Comparison of ENCODE assay signal across 2 cellular contexts in genomic region chr5:133353741-133354140, GRCh38.
TF ChIP-seq lines count a peak whose summit lies in the region.

No MANE protein-coding gene starts in this region.

TF ChIP-seq in IMR-90, 13 proteins besides CTCF, POLR2A, EP300 and RAD21:
- TF ChIP-seq, protein P1, sequence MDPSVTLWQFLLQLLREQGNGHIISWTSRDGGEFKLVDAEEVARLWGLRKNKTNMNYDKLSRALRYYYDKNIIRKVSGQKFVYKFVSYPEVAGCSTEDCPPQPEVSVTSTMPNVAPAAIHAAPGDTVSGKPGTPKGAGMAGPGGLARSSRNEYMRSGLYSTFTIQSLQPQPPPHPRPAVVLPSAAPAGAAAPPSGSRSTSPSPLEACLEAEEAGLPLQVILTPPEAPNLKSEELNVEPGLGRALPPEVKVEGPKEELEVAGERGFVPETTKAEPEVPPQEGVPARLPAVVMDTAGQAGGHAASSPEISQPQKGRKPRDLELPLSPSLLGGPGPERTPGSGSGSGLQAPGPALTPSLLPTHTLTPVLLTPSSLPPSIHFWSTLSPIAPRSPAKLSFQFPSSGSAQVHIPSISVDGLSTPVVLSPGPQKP (IDR thresholded peaks at IDR 0.05; ENCODE audit: borderline replicate concordance, low read depth, low read length), result no peak
- TF ChIP-seq MAFK (IDR thresholded peaks at IDR 0.05; ENCODE audit: low read depth, low read length), result no peak
- no peak for TF ChIP-seq RFX5 (IDR thresholded peaks at IDR 0.05; ENCODE audit: low read depth, low read length)
- no peak for TF ChIP-seq SMC3 (IDR thresholded peaks at IDR 0.05; ENCODE audit: low read depth, low read length)
- no peak for TF ChIP-seq FOS (IDR thresholded peaks at IDR 0.05; ENCODE audit: low read depth, low read length)
- no peak for TF ChIP-seq NFE2L2 (IDR thresholded peaks at IDR 0.05; ENCODE audit: low read depth, low read length)
- no peak for TF ChIP-seq MXI1 (IDR thresholded peaks at IDR 0.05; ENCODE audit: borderline replicate concordance, low read depth, low read length)
- no peak for TF ChIP-seq BHLHE40 (IDR thresholded peaks at IDR 0.05; ENCODE audit: low read depth, low read length)
- no peak for TF ChIP-seq RCOR1 (IDR thresholded peaks at IDR 0.05; ENCODE audit: insufficient replicate concordance, low read length)
- no peak for TF ChIP-seq MAZ (IDR thresholded peaks at IDR 0.05; ENCODE audit: borderline replicate concordance, low read depth, low read length)
- TF ChIP-seq CEBPB (IDR thresholded peaks at IDR 0.05; ENCODE audit: low read depth, low read length), result no peak
- TF ChIP-seq USF2 (IDR thresholded peaks at IDR 0.05; ENCODE audit: low read depth, low read length), result no peak
- TF ChIP-seq CHD1 (IDR thresholded peaks at IDR 0.05; ENCODE audit: low read depth, low read length), result no peak

TF ChIP-seq in H1, 55 proteins besides CTCF, POLR2A, EP300 and RAD21:
- no peak for TF ChIP-seq CHD1 (IDR thresholded peaks at IDR 0.05; ENCODE audit: low read depth, low read length)
- TF ChIP-seq MAFK (IDR thresholded peaks at IDR 0.05; ENCODE audit: low read depth, low read length), result no peak
- no peak for TF ChIP-seq SIN3A (conservative IDR thresholded peaks at IDR 0.05 in 1 of 2, IDR thresholded peaks at IDR 0.05 in 1 of 2; ENCODE audit: low read depth in 1 of 2, low read length in 2 of 2)
- no peak for TF ChIP-seq CHD2 (IDR thresholded peaks at IDR 0.05; ENCODE audit: low read length)
- TF ChIP-seq EZH2 (IDR thresholded peaks at IDR 0.05; ENCODE audit: low read depth, low read length, severe bottlenecking), result no peak
- no peak for TF ChIP-seq RFX5 (IDR thresholded peaks at IDR 0.05; ENCODE audit: borderline replicate concordance, low read depth, low read length)
- no peak for TF ChIP-seq CEBPB (IDR thresholded peaks at IDR 0.05; ENCODE audit: low read depth, low read length)
- TF ChIP-seq, protein P2, sequence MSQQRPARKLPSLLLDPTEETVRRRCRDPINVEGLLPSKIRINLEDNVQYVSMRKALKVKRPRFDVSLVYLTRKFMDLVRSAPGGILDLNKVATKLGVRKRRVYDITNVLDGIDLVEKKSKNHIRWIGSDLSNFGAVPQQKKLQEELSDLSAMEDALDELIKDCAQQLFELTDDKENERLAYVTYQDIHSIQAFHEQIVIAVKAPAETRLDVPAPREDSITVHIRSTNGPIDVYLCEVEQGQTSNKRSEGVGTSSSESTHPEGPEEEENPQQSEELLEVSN (IDR thresholded peaks at IDR 0.05), result no peak
- TF ChIP-seq JUN (IDR thresholded peaks at IDR 0.05; ENCODE audit: low read depth, low read length), result no peak
- no peak for TF ChIP-seq KDM1A (IDR thresholded peaks at IDR 0.05; ENCODE audit: borderline replicate concordance, low read length)
- TF ChIP-seq GTF2F1 (IDR thresholded peaks at IDR 0.05; ENCODE audit: borderline replicate concordance, low read depth, low read length), result no peak
- no peak for TF ChIP-seq SUZ12 (IDR thresholded peaks at IDR 0.05; ENCODE audit: low read length)
- TF ChIP-seq SP1 (IDR thresholded peaks at IDR 0.05; ENCODE audit: low read depth, low read length), result no peak
- TF ChIP-seq USF2 (IDR thresholded peaks at IDR 0.05; ENCODE audit: low read length), result no peak
